In genomic region chr18:40868110-40868858, GRCh38 we compare ENCODE assay signal across 13 cellular contexts.
DNase-seq lines count a peak whose midpoint lies in the region; ATAC-seq and TF ChIP-seq lines count a peak whose summit lies in the region.
"Had no signal": no experiment of that assay in that cellular context is flagged by ENCODE, and none has a peak within 500 bp of the region (broad histone marks: within the 10 kb centered on the region; RNA-seq: fewer than 3 reads in every experiment).

No MANE protein-coding gene starts in this region.

- no CpG with 5 or more reads among the region's 4 CpGs for WGBS in IMR-90 (ENCODE audit: extremely low coverage in 2 of 2, insufficient read length in 1 of 2), 2 experiments

- peak overlapping the region; percentile 0; the same call in 1 of the 3 replicates for H2BK15ac ChIP-seq in IMR-90 (ENCODE audit: low read depth, low read length)

- TF ChIP-seq RAD21 in IMR-90 (IDR thresholded peaks at IDR 0.05; ENCODE audit: low read length): no peak; the same call in 1 of the 2 replicates

- no peak overlapping the region for H3K27ac ChIP-seq in IMR-90 (ENCODE audit: insufficient read depth, low read length)
- H3K27ac ChIP-seq: C4-2B had no signal

- H2BK5ac ChIP-seq in IMR-90 (ENCODE audit: low read depth, low read length, poor library complexity, severe bottlenecking): peak overlapping the region; percentile 87

- H4K91ac ChIP-seq in IMR-90 (ENCODE audit: insufficient read depth, low read depth, low read length): peak overlapping the region; percentile 83

- H3K4ac ChIP-seq in IMR-90 (ENCODE audit: low read depth, low read length): peak overlapping the region; percentile 82

- H3K4me2 ChIP-seq in IMR-90 (ENCODE audit: low read depth, low read length): no peak overlapping the region; the same call in 1 of the 2 replicates

- no peaks in the 10 kb centered on the region for H3K79me1 ChIP-seq in IMR-90 (ENCODE audit: low read depth in 1 of 2, low read length in 2 of 2)

- H2BK20ac ChIP-seq in IMR-90 (ENCODE audit: low read depth, low read length): peak overlapping the region; percentile 93

- H3K36me3 ChIP-seq in IMR-90 (ENCODE audit: control insufficient read depth, insufficient read depth, low read length): no peaks in the 10 kb centered on the region

- in situ Hi-C loops in IMR-90 (cut with MboI; ENCODE audit: low sequenced_read_pairs): no loop called here
- in situ Hi-C loops in astrocyte of the spinal cord (cut with HindIII; ENCODE audit: low sequenced_read_pairs): no loop called here

- H3K27me3 ChIP-seq in IMR-90 (ENCODE audit: control insufficient read depth, insufficient read depth, low read length): no peaks in the 10 kb centered on the region

- no peak overlapping the region for H2AK5ac ChIP-seq in IMR-90 (ENCODE audit: low read depth, low read length)

- TF ChIP-seq POLR2A in IMR-90 (IDR thresholded peaks at IDR 0.05; ENCODE audit: low read depth, low read length): no peak

- H4K5ac ChIP-seq in IMR-90 (ENCODE audit: low read depth, low read length): peak overlapping the region; percentile 41; the same call in 1 of the 2 replicates

- dilution Hi-C loops in IMR-90 (cut with HindIII; ENCODE audit: low sequenced_read_pairs, unreplicated experiment): no loop called here

- H3K9ac ChIP-seq in IMR-90 (ENCODE audit: low read depth, low read length): no peak overlapping the region

- ATAC-seq in IMR-90 (ENCODE audit: low read depth): peak; percentile 90
- ATAC-seq: activated naive CD8-positive, alpha-beta T cell treated with anti-CD3 and anti-CD28 coated beads, Interleukin-2, amount 50 U/mL, for 24 hours; HCT116 had no signal

- H3K18ac ChIP-seq in IMR-90 (ENCODE audit: low read depth, low read length): peak overlapping the region; percentile 86; the same call in 1 of the 2 replicates

- H3K56ac ChIP-seq in IMR-90 (ENCODE audit: extremely low read depth, insufficient read depth, low read length): peak overlapping the region; percentile 49; the same call in 1 of the 2 replicates

- no peak overlapping the region for H2AFZ ChIP-seq in IMR-90 (replicated peaks; ENCODE audit: low read length, poor library complexity)

- intact Hi-C loops in IMR-90 (cut with micrococcal nuclease): loop anchor here (5.0 kb wide), 1 partner anchor 204 kb away; no protein-coding TSS in a partner anchor

- no peaks in the 10 kb centered on the region for H3K9me1 ChIP-seq in IMR-90 (ENCODE audit: insufficient read depth, low read length)

- H2AK9ac ChIP-seq in IMR-90 (replicated peaks; ENCODE audit: low read depth, low read length, poor library complexity): no peak overlapping the region

- peak overlapping the region; percentile 49 for H3K23ac ChIP-seq in IMR-90 (ENCODE audit: low read depth, low read length)

- TF ChIP-seq CTCF in IMR-90 (conservative IDR thresholded peaks at IDR 0.05; ENCODE audit: low read depth, low read length): no peak
- no peak for TF ChIP-seq CTCF in astrocyte of the spinal cord (IDR thresholded peaks at IDR 0.05; ENCODE audit: low read depth, low read length)

- BruUV-seq in IMR-90 (replicated peaks; lab: Mats Ljungman, UMichigan): no TSS peak

- H3K9me3 ChIP-seq in IMR-90 (ENCODE audit: control insufficient read depth, insufficient read depth, low read length): no peaks in the 10 kb centered on the region

- peaks cover 2% of the 10 kb centered on the region; the same call in 1 of the 2 replicates for H3K4me1 ChIP-seq in IMR-90 (ENCODE audit: control insufficient read depth, insufficient read depth, low read length)

- DNase-seq in AG08395 (ENCODE audit: low spot score) (peak; percentile 57), IMR-90 (peak; percentile 96), astrocyte of the spinal cord (ENCODE audit: low read depth, low spot score) (peak; percentile 79), islet precursor cell (peak; percentile 71), NCI-H1048 (lab: John Stamatoyannopoulos, UW) (no peak), OCI-M2 (lab: John Stamatoyannopoulos, UW; ENCODE audit: unreplicated experiment) (no peak), KG1 (lab: John Stamatoyannopoulos, UW) (no peak)
- no peak for DNase-seq in stimulated activated CD4-positive, alpha-beta T cell treated with anti-CD3 and anti-CD28 coated beads, Interleukin-15, amount 100 ng/mL, for 24 hours
- DNase-seq: activated naive CD8-positive, alpha-beta T cell treated with anti-CD3 and anti-CD28 coated beads, Interleukin-2, amount 50 U/mL, for 24 hours; NCI-H526 treated with DMSO at 0.1 percent for 48 hours; T1000 had no signal

- CTCF ChIA-PET in IMR-90 (lab: Yijun Ruan, JAX): no interaction called here

- peak overlapping the region; percentile 53 for H3K14ac ChIP-seq in IMR-90 (replicated peaks; ENCODE audit: low read depth, low read length)

- POLR2A ChIA-PET in IMR-90 (lab: Charles Lee; ENCODE audit: unreplicated experiment): interaction anchor here (0.6 kb wide), 1 partner anchor 330 kb away, joined by 3 read pairs; no protein-coding TSS in a partner anchor

- peak overlapping the region; percentile 91 for H2BK120ac ChIP-seq in IMR-90 (ENCODE audit: low read depth, low read length)

- peak overlapping the region; percentile 33 to 81 for H4K8ac ChIP-seq in IMR-90 (ENCODE audit: low read depth in 2 of 2, low read length in 2 of 2)

- no peaks in the 10 kb centered on the region for H4K20me1 ChIP-seq in IMR-90 (ENCODE audit: insufficient read depth, low read length)

- H3K4me3 ChIP-seq in IMR-90 (ENCODE audit: insufficient read depth, low read depth, low read length): no peak overlapping the region
- no peak overlapping the region for H3K4me3 ChIP-seq in astrocyte of the spinal cord (ENCODE audit: low read depth, low read length)

TF ChIP-seq in IMR-90, 13 proteins besides CTCF, POLR2A, EP300 and RAD21:
- TF ChIP-seq CHD1 (IDR thresholded peaks at IDR 0.05; ENCODE audit: low read depth, low read length): no peak
- no peak for TF ChIP-seq ELK1 (IDR thresholded peaks at IDR 0.05; ENCODE audit: borderline replicate concordance, low read depth, low read length)
- no peak for TF ChIP-seq MXI1 (IDR thresholded peaks at IDR 0.05; ENCODE audit: borderline replicate concordance, low read depth, low read length)
- no peak for TF ChIP-seq RFX5 (IDR thresholded peaks at IDR 0.05; ENCODE audit: low read depth, low read length)
- no peak for TF ChIP-seq USF2 (IDR thresholded peaks at IDR 0.05; ENCODE audit: low read depth, low read length)
- peak; percentile 94 for TF ChIP-seq FOS (IDR thresholded peaks at IDR 0.05; ENCODE audit: low read depth, low read length)
- TF ChIP-seq SMC3 (IDR thresholded peaks at IDR 0.05; ENCODE audit: low read depth, low read length): no peak
- TF ChIP-seq NFE2L2 (IDR thresholded peaks at IDR 0.05; ENCODE audit: low read depth, low read length): peak; percentile 30; the same call in 1 of the 2 replicates
- peak; percentile 90 for TF ChIP-seq CEBPB (IDR thresholded peaks at IDR 0.05; ENCODE audit: low read depth, low read length)
- TF ChIP-seq BHLHE40 (IDR thresholded peaks at IDR 0.05; ENCODE audit: low read depth, low read length): peak; percentile 85
- TF ChIP-seq MAFK (IDR thresholded peaks at IDR 0.05; ENCODE audit: low read depth, low read length): peak; percentile 37; the same call in 1 of the 2 replicates
- no peak for TF ChIP-seq RCOR1 (IDR thresholded peaks at IDR 0.05; ENCODE audit: insufficient replicate concordance, low read length)
- no peak for TF ChIP-seq MAZ (IDR thresholded peaks at IDR 0.05; ENCODE audit: borderline replicate concordance, low read depth, low read length)

Comparison
In these comparisons a context has a peak if more than half of its experiments do, and no peak if none do; other contexts are left out.
1. DNase-seq: peak in AG08395 (single experiment), IMR-90 (single experiment), astrocyte of the spinal cord (single experiment) and islet precursor cell (single experiment); none in NCI-H1048 (single experiment), stimulated activated CD4-positive, alpha-beta T cell treated with anti-CD3 and anti-CD28 coated beads, Interleukin-15, amount 100 ng/mL, for 24 hours (single experiment), OCI-M2 (single experiment) and KG1 (single experiment).